ENCODE assay signal across 8 cellular contexts in genomic region chr10:69237528-69238159, GRCh38. TPM values are rescaled to one million over a fixed set of nuclear protein-coding genes. Genes with fewer than 3 reads are reported as not detected.
DNase-seq lines count a peak whose midpoint lies in the region; ATAC-seq, FAIRE-seq and TF ChIP-seq lines count a peak whose summit lies in the region.

No MANE protein-coding gene starts in this region.

- ATAC-seq in GM18517 (IDR thresholded peaks at IDR 0.05; ENCODE audit: unreplicated experiment) = peak; percentile 90
- peak; percentile 94 for ATAC-seq in HG03095 (IDR thresholded peaks at IDR 0.05; ENCODE audit: unreplicated experiment)

- peak overlapping the region; percentile 46 for H2AFZ ChIP-seq in keratinocyte (ENCODE audit: control insufficient read depth, low read length)

- H3K9ac ChIP-seq in keratinocyte (ENCODE audit: control insufficient read depth, extremely low read depth, insufficient read depth, low read length) = no peak overlapping the region

- H3K4me3 ChIP-seq in bronchial epithelial cell (ENCODE audit: low read depth, low read length) (no peak overlapping the region), keratinocyte (ENCODE audit: control insufficient read depth in 2 of 3, extremely low read depth in 1 of 3, insufficient read depth in 2 of 3, low read depth in 1 of 3, low read length in 3 of 3) (no peak overlapping the region)

- DNase-seq in ACHN (peak; percentile 83), NCI-H2196 (lab: John Stamatoyannopoulos, UW; ENCODE audit: unreplicated experiment) (peak; percentile 70), bronchial epithelial cell (ENCODE audit: low read depth) (peak; percentile 55), keratinocyte (ENCODE audit: low read depth, low spot score) (no peak)
- DNase-seq in activated CD4-positive, CD25-positive, alpha-beta regulatory T cell (lab: John Stamatoyannopoulos, UW) = peak; percentile 61 to 85 (median 78)
- DNase-seq in stimulated activated CD4-positive, alpha-beta T cell treated with anti-CD3 and anti-CD28 coated beads, Interleukin-1b, Interleukin-23, amount 100 ng/mL, for 48 hours = peak; percentile 84

- TF ChIP-seq CTCF in bronchial epithelial cell (IDR thresholded peaks at IDR 0.05; ENCODE audit: insufficient read depth, low read length, severe bottlenecking) = peak; percentile 87
- TF ChIP-seq CTCF in keratinocyte (optimal IDR thresholded peaks at IDR 0.05 in 1 of 3, IDR thresholded peaks at IDR 0.05 in 1 of 3, conservative IDR thresholded peaks at IDR 0.05 in 1 of 3; ENCODE audit: extremely low read depth in 1 of 3, insufficient read depth in 2 of 3, low read length in 3 of 3) = peak; percentile 89 to 94 (median 93)

- H3K27me3 ChIP-seq in bronchial epithelial cell (ENCODE audit: control insufficient read depth, insufficient read depth, low read length) (no peaks in the 10 kb centered on the region), keratinocyte (ENCODE audit: control insufficient read depth, extremely low read depth, insufficient read depth, low read length) (no peaks in the 10 kb centered on the region)

- H3K27ac ChIP-seq in keratinocyte (ENCODE audit: control insufficient read depth, insufficient read depth, low read length) = no peak overlapping the region

- in situ Hi-C loops in ACHN (cut with HindIII; ENCODE audit: low pct_ligation_motif_present, low pct_unique_long_range_greater_than_20kb, low sequenced_read_pairs) = no loop called here

- H3K9me3 ChIP-seq in keratinocyte (ENCODE audit: control insufficient read depth, low read depth, low read length) = no peaks in the 10 kb centered on the region

- no peaks in the 10 kb centered on the region for H4K20me1 ChIP-seq in keratinocyte (ENCODE audit: control insufficient read depth, extremely low read depth, insufficient read depth, low read length)

- no peak overlapping the region for H3K4me2 ChIP-seq in keratinocyte (ENCODE audit: control insufficient read depth, extremely low read depth, insufficient read depth, low read depth, low read length)

- dilution Hi-C loops in keratinocyte (cut with MboI; ENCODE audit: extremely low pct_ligation_motif_present, low sequenced_read_pairs) = no loop called here

- no peaks in the 10 kb centered on the region for H3K9me1 ChIP-seq in keratinocyte (ENCODE audit: control insufficient read depth, extremely low read depth, insufficient read depth, low read length)

- H3K4me1 ChIP-seq in keratinocyte (ENCODE audit: control insufficient read depth, extremely low read depth, insufficient read depth, low read length) = peaks cover 27% of the 10 kb centered on the region

- H3K36me3 ChIP-seq in bronchial epithelial cell (ENCODE audit: control insufficient read depth, insufficient read depth, low read length) = no peaks in the 10 kb centered on the region
- H3K36me3 ChIP-seq in keratinocyte (ENCODE audit: control insufficient read depth in 2 of 2, extremely low read depth in 1 of 2, insufficient read depth in 2 of 2, low read length in 2 of 2) = no peaks in the 10 kb centered on the region

- FAIRE-seq in bronchial epithelial cell (lab: Jason Lieb, UNC) = no peak
- FAIRE-seq in keratinocyte (lab: Jason Lieb, UNC) = peak; percentile 74

- H3K79me2 ChIP-seq in keratinocyte (ENCODE audit: control insufficient read depth, insufficient read depth, low read length) = no peaks in the 10 kb centered on the region

RNA-seq across cellular contexts. Expression of gene HKDC1, which starts 17.5 kb away (rescaled TPM):
- 3.9 and 12.7 TPM in 2 replicates for total RNA-seq in bronchial epithelial cell
- 0.33 to 0.37 TPM (median 0.36 TPM) in 3 replicates for polyA plus RNA-seq in keratinocyte
- polyA plus RNA-seq in keratinocyte (2011; ENCODE audit: low read depth) = 0.61 TPM
- polyA plus RNA-seq in keratinocyte (2011; cell fraction: cytosol; rRNA removed) = 0.33 and 0.65 TPM in 2 replicates
- polyA plus RNA-seq in keratinocyte (2011; cell fraction: nucleus; rRNA removed) = 0.87 and 0.98 TPM in 2 replicates
- polyA plus RNA-seq in keratinocyte (2012; ENCODE audit: low replicate concordance) = 0.41 and 0.82 TPM in 2 replicates
- polyA minus RNA-seq in keratinocyte = 0.26 to 0.64 TPM in 2 of 3 replicates, not detected in the other
- not detected for polyA minus RNA-seq in keratinocyte (2011; cell fraction: cytosol; rRNA and poly(A)+ RNA removed)
- 0.42 and 1.3 TPM in 2 replicates for polyA minus RNA-seq in keratinocyte (2011; cell fraction: nucleus; rRNA and poly(A)+ RNA removed)

RNA-seq across cellular contexts. Expression of gene HK1, which starts 40.7 kb away (rescaled TPM):
- total RNA-seq in bronchial epithelial cell = 170 and 182 TPM in 2 replicates
- polyA plus RNA-seq in keratinocyte = 90.9 to 113 TPM (median 106 TPM) in 3 replicates
- polyA plus RNA-seq in keratinocyte (2011; ENCODE audit: low read depth) = 96.6 TPM
- 84.2 and 112 TPM in 2 replicates for polyA plus RNA-seq in keratinocyte (2011; cell fraction: cytosol; rRNA removed)
- polyA plus RNA-seq in keratinocyte (2011; cell fraction: nucleus; rRNA removed) = 148 and 167 TPM in 2 replicates
- polyA plus RNA-seq in keratinocyte (2012; ENCODE audit: low replicate concordance) = 153 and 155 TPM in 2 replicates
- polyA minus RNA-seq in keratinocyte = 122 to 178 TPM (median 152 TPM) in 3 replicates
- 85.8 TPM for polyA minus RNA-seq in keratinocyte (2011; cell fraction: cytosol; rRNA and poly(A)+ RNA removed)
- 63.3 and 108 TPM in 2 replicates for polyA minus RNA-seq in keratinocyte (2011; cell fraction: nucleus; rRNA and poly(A)+ RNA removed)

RNA-seq across cellular contexts. Expression of gene SUPV3L1, which starts 57.6 kb away (rescaled TPM):
- total RNA-seq in bronchial epithelial cell = 39.2 and 46.6 TPM in 2 replicates
- polyA plus RNA-seq in keratinocyte = 26.0 to 35.3 TPM (median 34.1 TPM) in 3 replicates
- 129 TPM for polyA plus RNA-seq in keratinocyte (2011; ENCODE audit: low read depth)
- 26.0 and 36.6 TPM in 2 replicates for polyA plus RNA-seq in keratinocyte (2011; cell fraction: cytosol; rRNA removed)
- polyA plus RNA-seq in keratinocyte (2011; cell fraction: nucleus; rRNA removed) = 50.2 and 65.7 TPM in 2 replicates
- 23.8 and 26.4 TPM in 2 replicates for polyA plus RNA-seq in keratinocyte (2012; ENCODE audit: low replicate concordance)
- 7.4 to 48.3 TPM (median 33.7 TPM) in 3 replicates for polyA minus RNA-seq in keratinocyte
- polyA minus RNA-seq in keratinocyte (2011; cell fraction: cytosol; rRNA and poly(A)+ RNA removed) = 34.1 TPM
- 30.6 and 33.3 TPM in 2 replicates for polyA minus RNA-seq in keratinocyte (2011; cell fraction: nucleus; rRNA and poly(A)+ RNA removed)
